1 cellular context compared by ENCODE assay signal in the genomic region with DNA sequence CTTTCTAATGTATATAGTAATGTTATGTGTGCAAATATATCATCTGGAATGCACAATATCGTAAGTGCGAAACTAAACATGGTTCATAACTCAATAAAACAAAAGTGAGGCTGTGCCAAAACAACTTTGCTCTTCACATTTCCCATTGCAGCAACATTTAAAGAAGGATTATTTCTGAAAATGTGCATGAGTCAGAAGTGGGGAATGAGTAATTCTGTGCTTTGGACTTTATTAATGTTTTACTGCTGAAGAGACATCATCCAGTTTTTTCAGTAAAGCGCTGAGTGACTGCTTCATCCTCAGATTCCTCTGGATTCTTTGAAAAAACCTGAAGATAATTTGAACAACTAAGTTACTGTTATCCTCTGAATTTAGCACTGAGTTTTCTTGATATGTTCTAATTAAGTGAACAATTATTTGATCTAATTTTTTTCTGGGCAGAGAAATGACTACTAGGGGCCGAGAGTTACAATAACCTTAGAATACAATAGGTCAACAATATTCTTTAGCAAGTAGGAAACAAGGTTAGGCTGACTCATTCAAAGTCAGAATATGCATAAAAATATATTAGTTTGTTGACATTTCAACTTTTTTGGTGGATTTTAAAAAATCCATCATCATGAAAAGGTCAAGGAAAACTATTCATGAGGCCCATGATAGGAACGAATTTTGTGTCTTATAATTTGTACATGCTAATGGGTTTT.
TF ChIP-seq lines count a peak whose summit lies in the region.

No MANE protein-coding gene starts in this region.

TF ChIP-seq in endothelial cell of umbilical vein, 7 proteins besides CTCF, POLR2A, EP300 and RAD21 (continued from another document):
- no peak for TF ChIP-seq MYC (IDR thresholded peaks at IDR 0.05; ENCODE audit: low read depth, low read length)
- TF ChIP-seq, protein P1, sequence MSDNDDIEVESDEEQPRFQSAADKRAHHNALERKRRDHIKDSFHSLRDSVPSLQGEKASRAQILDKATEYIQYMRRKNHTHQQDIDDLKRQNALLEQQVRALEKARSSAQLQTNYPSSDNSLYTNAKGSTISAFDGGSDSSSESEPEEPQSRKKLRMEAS (IDR thresholded peaks at IDR 0.05; ENCODE audit: insufficient read depth, insufficient read length): no peak
- peak; percentile 87 for TF ChIP-seq FOS (IDR thresholded peaks at IDR 0.05; ENCODE audit: borderline replicate concordance, insufficient read depth, low read length)
- TF ChIP-seq POLR2AphosphoS5 (IDR thresholded peaks at IDR 0.05; ENCODE audit: insufficient read depth, low read depth, low read length): no peak
- TF ChIP-seq GATA2 (IDR thresholded peaks at IDR 0.05; ENCODE audit: insufficient read depth, insufficient read length, low read depth, low read length): no peak
- peak; percentile 40 for TF ChIP-seq JUN (IDR thresholded peaks at IDR 0.05; ENCODE audit: borderline replicate concordance, insufficient read depth, insufficient read length, low read depth)
